Comparison of ENCODE assay signal across 20 cellular contexts in genomic region chr9:127689332-127690000, GRCh38. TPM values are rescaled to one million over a fixed set of nuclear protein-coding genes. Genes with fewer than 3 reads are reported as not detected.
DNase-seq lines count a peak whose midpoint lies in the region; ATAC-seq, FAIRE-seq and TF ChIP-seq lines count a peak whose summit lies in the region.
"Had no signal": no experiment of that assay in that cellular context is flagged by ENCODE, and none has a peak within 500 bp of the region (broad histone marks: within the 10 kb centered on the region; RNA-seq: fewer than 3 reads in every experiment).

No MANE protein-coding gene starts in this region.

- no peak overlapping the region for H2AK5ac ChIP-seq in neuronal stem cell (ENCODE audit: low read depth, low read length)

- no peak for TF ChIP-seq EP300 in K562 (IDR thresholded peaks at IDR 0.05; ENCODE audit: low read length)

- ATAC-seq in K562: no peak

- CTCF ChIA-PET in K562 (lab: Yijun Ruan, JAX; ENCODE audit: low intra/inter-chr PET ratio): no interaction called here

- H3K9ac ChIP-seq in K562 (ENCODE audit: insufficient read depth in 1 of 2, low read depth in 2 of 2, low read length in 2 of 2) (no peak overlapping the region), neuronal stem cell (ENCODE audit: low read depth, low read length, poor library complexity) (no peak overlapping the region)
- H3K9ac ChIP-seq: BLaER1 had no signal

- no peak overlapping the region for H3K4me3 ChIP-seq in K562
- no peak overlapping the region for H3K4me3 ChIP-seq in neuronal stem cell (ENCODE audit: low read length in 2 of 2)
- H3K4me3 ChIP-seq: BLaER1 had no signal

- no peak overlapping the region for H3K23ac ChIP-seq in neuronal stem cell (ENCODE audit: low read depth, low read length, poor library complexity)

- H4K8ac ChIP-seq in neuronal stem cell (ENCODE audit: low read depth, low read length): no peak overlapping the region

- H3K79me2 ChIP-seq in K562 (ENCODE audit: control insufficient read depth, insufficient read depth, low read length): no peaks in the 10 kb centered on the region

- FAIRE-seq in K562 (lab: Jason Lieb, UNC): no peak
- FAIRE-seq: GM12892, GM19239, HTR-8/SVneo had no signal

- no peaks in the 10 kb centered on the region for H3K79me1 ChIP-seq in neuronal stem cell (ENCODE audit: low read depth, low read length)

- TF ChIP-seq CTCF in K562 (IDR thresholded peaks at IDR 0.05 in 2 of 3, conservative IDR thresholded peaks at IDR 0.05 in 1 of 3; ENCODE audit: insufficient read depth in 2 of 3, low read depth in 1 of 3, low read length in 3 of 3): no peak

- no peak for TF ChIP-seq POLR2A in K562 (conservative IDR thresholded peaks at IDR 0.05)

- peak; percentile 71 for DNase-seq in RPMI7951 (ENCODE audit: low read depth)
- no peak for DNase-seq in K562 (ENCODE audit: extremely low read depth in 1 of 4, low spot score in 3 of 4)
- DNase-seq in epidermal melanocyte (ENCODE audit: insufficient read length, low spot score): peak; percentile 52
- no peak for DNase-seq in NCI-H526 treated with DMSO at 0.1 percent for 48 hours (lab: John Stamatoyannopoulos, UW)
- no peak for DNase-seq in stimulated activated CD4-positive, alpha-beta T cell treated with anti-CD3 and anti-CD28 coated beads, Interleukin-2, amount 100 ng/mL, for 24 hours
- no peak for DNase-seq in neuronal stem cell (ENCODE audit: low spot score)
- DNase-seq: AML-193, Caco-2, DND-41, GDM1, HCEC 1CT, HFFc6 had no signal

- BruUV-seq in K562 (replicated peaks; lab: Mats Ljungman, UMichigan): no TSS peak

- H2BK120ac ChIP-seq in neuronal stem cell (ENCODE audit: low read depth, low read length): no peak overlapping the region

- H2AFZ ChIP-seq in K562 (ENCODE audit: low read depth, low read length) (no peak overlapping the region), neuronal stem cell (ENCODE audit: low read length) (no peak overlapping the region)

- H3K9me3 ChIP-seq in K562 (replicated peaks; ENCODE audit: control insufficient read depth, insufficient read depth, low read depth, low read length) (no peaks in the 10 kb centered on the region), neuronal stem cell (replicated peaks in 1 of 2; ENCODE audit: control insufficient read depth in 2 of 2, insufficient read depth in 1 of 2, low read depth in 1 of 2, low read length in 2 of 2) (peaks cover 4 to 6% of the 10 kb centered on the region in 2 donors)
- H3K9me3 ChIP-seq: Caco-2 had no signal

- H4K91ac ChIP-seq in neuronal stem cell (ENCODE audit: low read depth, low read length, poor library complexity): no peak overlapping the region

- intact Hi-C loops in K562 (cut with micrococcal nuclease): no loop called here

- H3K4me2 ChIP-seq in K562 (ENCODE audit: insufficient read depth, low read length): no peak overlapping the region
- H3K4me2 ChIP-seq in neuronal stem cell (ENCODE audit: insufficient read depth, low read length, poor library complexity, severe bottlenecking): no peak overlapping the region
- H3K4me2 ChIP-seq: BLaER1 had no signal

- H3K9me1 ChIP-seq in K562 (ENCODE audit: control insufficient read depth, insufficient read depth, low read length): no peaks in the 10 kb centered on the region

- no peak for TF ChIP-seq RAD21 in K562 (CRISPR knock-in tag; conservative IDR thresholded peaks at IDR 0.05 in 1 of 2, IDR thresholded peaks at IDR 0.05 in 1 of 2)

- no peak overlapping the region for H2BK12ac ChIP-seq in neuronal stem cell (ENCODE audit: low read length)

- 80% methylated on average over 13 of the region's 13 CpGs for WGBS in K562 (ENCODE audit: insufficient coverage, low coverage, missing lambda C conversion rate)
- no CpG with 5 or more reads among the region's 13 CpGs for WGBS in neuronal stem cell (ENCODE audit: extremely low coverage in 2 of 2, insufficient read length in 2 of 2, insufficient replicate concordance in 1 of 2), 2 donors

- no peak overlapping the region for H2BK15ac ChIP-seq in neuronal stem cell (ENCODE audit: low read length)

- no peak overlapping the region for H3K18ac ChIP-seq in neuronal stem cell (ENCODE audit: low read length)

- H3K4me1 ChIP-seq in K562 (replicated peaks in 1 of 2; ENCODE audit: control insufficient read depth in 2 of 2, insufficient read depth in 2 of 2, low read length in 2 of 2) (no peaks in the 10 kb centered on the region), neuronal stem cell (ENCODE audit: control insufficient read depth in 2 of 2, insufficient read depth in 1 of 2, low read depth in 1 of 2, low read length in 2 of 2) (no peaks in the 10 kb centered on the region)
- H3K4me1 ChIP-seq: BLaER1 had no signal

- no peak overlapping the region for H2BK5ac ChIP-seq in neuronal stem cell (ENCODE audit: low read length)

- H3K27ac ChIP-seq in K562 (ENCODE audit: extremely low read depth, low read depth, low read length) (no peak overlapping the region), temporal lobe (ENCODE audit: low read depth, low read length) (peak overlapping the region; percentile 29), neuronal stem cell (replicated peaks; ENCODE audit: low read length) (no peak overlapping the region)
- H3K27ac ChIP-seq: BLaER1 had no signal

- no peak overlapping the region for H3K4ac ChIP-seq in neuronal stem cell (ENCODE audit: low read length)

- H4K20me1 ChIP-seq in K562 (replicated peaks; ENCODE audit: control insufficient read depth, insufficient read depth, low read length): no peaks in the 10 kb centered on the region
- H4K20me1 ChIP-seq: BLaER1 had no signal

- POLR2A ChIA-PET in K562 (lab: Yijun Ruan, JAX): interaction anchor here (0.6 kb wide), 1 partner anchor 291 kb away, joined by 3 read pairs; the partner anchor contains the start of gene EEIG1

- H3K14ac ChIP-seq in neuronal stem cell (ENCODE audit: low read length): no peak overlapping the region

- in situ Hi-C loops in K562 (cut with MboI): no loop called here

- peaks cover 5% of the 10 kb centered on the region; the same call in 1 of the 3 replicates for H3K36me3 ChIP-seq in K562 (ENCODE audit: control insufficient read depth, insufficient read depth, low read length)
- peaks cover 15 to 46% of the 10 kb centered on the region in 2 donors for H3K36me3 ChIP-seq in neuronal stem cell (replicated peaks in 1 of 2; ENCODE audit: control insufficient read depth in 2 of 2, insufficient read depth in 2 of 2, low read length in 2 of 2)

- H3K27me3 ChIP-seq in K562 (ENCODE audit: control insufficient read depth in 2 of 2, insufficient read depth in 2 of 2, low read length in 2 of 2) (no peaks in the 10 kb centered on the region), neuronal stem cell (ENCODE audit: control insufficient read depth in 3 of 3, insufficient read depth in 3 of 3, low read depth in 1 of 3, low read length in 3 of 3) (no peaks in the 10 kb centered on the region)
- H3K27me3 ChIP-seq: BLaER1 had no signal

RNA-seq across cellular contexts. Expression of gene CFAP157, which starts 17.3 kb away (rescaled TPM):
- total RNA-seq in RPMI7951 (2014; rRNA removed; shearing (Covaris generic)): not detected in 2 replicates
- total RNA-seq in K562 (2011; cell fraction: chromatin; rRNA removed; ENCODE audit: low replicate concordance): not detected in 2 replicates
- not detected in 2 replicates for total RNA-seq in K562 (2011; cell fraction: nucleolus; rRNA removed)
- total RNA-seq in K562 (2011; cell fraction: nucleoplasm; rRNA removed): not detected in 2 replicates
- not detected in 2 replicates for total RNA-seq in K562 (2014; rRNA removed)
- not detected in 2 replicates for total RNA-seq in K562 (2014; rRNA removed; fragmentation: Illumina TruSeq; extraction: Trizol)
- not detected in 2 replicates for total RNA-seq in K562 (2015; rRNA removed; fragmentation: Illumina TruSeq; extraction: Trizol)
- not detected in 2 replicates for total RNA-seq in K562 (2021)
- polyA plus RNA-seq in K562 (2011; rRNA removed): not detected in 2 replicates
- not detected in 2 replicates for polyA plus RNA-seq in K562 (2011; cell fraction: cytosol; rRNA removed)
- 0.06 TPM in 1 of 2 replicates, not detected in the other for polyA plus RNA-seq in K562 (2011; cell fraction: nucleus; rRNA removed)
- 0.60 and 0.99 TPM in 2 replicates for polyA plus RNA-seq in K562 (2012)
- not detected in 2 replicates for polyA plus RNA-seq in K562 (2014; fragmentation: Illumina TruSeq; extraction: Trizol)
- under 1 TPM in 1 of 2 experiments, not detected in 1; 0.03 TPM for polyA plus RNA-seq in K562 (2014; fragmentation: Nextera tagmentation; extraction: Ambion mirVana)
- polyA plus RNA-seq in K562 (2014; rRNA removed): not detected in 2 replicates
- not detected in 2 replicates for polyA minus RNA-seq in K562 (2011; rRNA and poly(A)+ RNA removed)
- polyA minus RNA-seq in K562 (2011; cell fraction: cytosol; rRNA and poly(A)+ RNA removed): not detected in 2 replicates
- polyA minus RNA-seq in K562 (2011; cell fraction: nucleus; rRNA and poly(A)+ RNA removed): not detected in 2 replicates
- total RNA-seq in temporal lobe: under 0.01 TPM
- polyA plus RNA-seq in neuronal stem cell (2013, experiment 1 of 2): 0.03 TPM
- polyA plus RNA-seq in neuronal stem cell (2013, experiment 2 of 2): 0.06 TPM
- total RNA-seq: A673; Caco-2; CD8-positive, alpha-beta memory T cell; H4 had no signal

RNA-seq across cellular contexts. Expression of gene PTRH1, which starts 26.0 kb away (rescaled TPM):
- total RNA-seq in RPMI7951 (2014; rRNA removed; shearing (Covaris generic)): 15.6 and 27.0 TPM in 2 replicates
- 4.6 and 11.9 TPM in 2 replicates for total RNA-seq in K562 (2011; cell fraction: chromatin; rRNA removed; ENCODE audit: low replicate concordance)
- 19.0 and 19.2 TPM in 2 replicates for total RNA-seq in K562 (2011; cell fraction: nucleolus; rRNA removed)
- 7.1 and 7.3 TPM in 2 replicates for total RNA-seq in K562 (2011; cell fraction: nucleoplasm; rRNA removed)
- total RNA-seq in K562 (2014; rRNA removed) (43.1 and 54.3 TPM in 2 replicates), K562 (2014; rRNA removed; fragmentation: Illumina TruSeq; extraction: Trizol) (1.1 and 1.8 TPM in 2 replicates), K562 (2015; rRNA removed; fragmentation: Illumina TruSeq; extraction: Trizol) (7.4 and 8.0 TPM in 2 replicates), K562 (2021) (21.1 and 21.6 TPM in 2 replicates), temporal lobe (5.2 TPM)
- polyA plus RNA-seq in K562 (2011; rRNA removed) (5.7 and 8.1 TPM in 2 replicates), K562 (2014; fragmentation: Illumina TruSeq; extraction: Trizol) (3.1 and 6.7 TPM in 2 replicates), K562 (2014; fragmentation: Nextera tagmentation; extraction: Ambion mirVana) (1 to 10 TPM in 1 of 2 experiments, under 1 TPM in 1; 0.63 to 1.0 TPM), K562 (2014; rRNA removed) (28.2 and 44.3 TPM in 2 replicates)
- polyA plus RNA-seq in K562 (2011; cell fraction: cytosol; rRNA removed): 12.2 and 34.1 TPM in 2 replicates
- 7.6 and 15.8 TPM in 2 replicates for polyA plus RNA-seq in K562 (2011; cell fraction: nucleus; rRNA removed)
- 12.2 and 19.2 TPM in 2 replicates for polyA plus RNA-seq in K562 (2012)
- 1.0 and 1.1 TPM in 2 replicates for polyA minus RNA-seq in K562 (2011; rRNA and poly(A)+ RNA removed)
- 3.9 and 5.4 TPM in 2 replicates for polyA minus RNA-seq in K562 (2011; cell fraction: cytosol; rRNA and poly(A)+ RNA removed)
- polyA minus RNA-seq in K562 (2011; cell fraction: nucleus; rRNA and poly(A)+ RNA removed): 4.1 and 6.2 TPM in 2 replicates
- polyA plus RNA-seq in neuronal stem cell (2013, experiment 1 of 2): 4.0 TPM
- polyA plus RNA-seq in neuronal stem cell (2013, experiment 2 of 2): 3.8 TPM

RNA-seq across cellular contexts. Expression of gene TTC16, which starts 26.4 kb away (rescaled TPM):
- not detected in 2 replicates for total RNA-seq in RPMI7951 (2014; rRNA removed; shearing (Covaris generic))
- total RNA-seq in K562 (2011; cell fraction: chromatin; rRNA removed; ENCODE audit: low replicate concordance): not detected in 2 replicates
- total RNA-seq in K562 (2011; cell fraction: nucleolus; rRNA removed): not detected in 2 replicates
- not detected in 2 replicates for total RNA-seq in K562 (2011; cell fraction: nucleoplasm; rRNA removed)
- total RNA-seq in K562 (2014; rRNA removed): not detected in 2 replicates
- total RNA-seq in K562 (2014; rRNA removed; fragmentation: Illumina TruSeq; extraction: Trizol): not detected in 2 replicates
- total RNA-seq in K562 (2015; rRNA removed; fragmentation: Illumina TruSeq; extraction: Trizol): not detected in 2 replicates
- total RNA-seq in K562 (2021): not detected in 2 replicates
- polyA plus RNA-seq in K562 (2011; rRNA removed): not detected in 2 replicates
- not detected in 2 replicates for polyA plus RNA-seq in K562 (2011; cell fraction: cytosol; rRNA removed)
- 0.03 and 0.04 TPM in 2 replicates for polyA plus RNA-seq in K562 (2011; cell fraction: nucleus; rRNA removed)
- polyA plus RNA-seq in K562 (2012): not detected in 2 replicates
- polyA plus RNA-seq in K562 (2014; fragmentation: Illumina TruSeq; extraction: Trizol): not detected in 2 replicates
- not detected for polyA plus RNA-seq in K562 (2014; fragmentation: Nextera tagmentation; extraction: Ambion mirVana)
- 0.11 TPM in 1 of 2 replicates, not detected in the other for polyA plus RNA-seq in K562 (2014; rRNA removed)
- polyA minus RNA-seq in K562 (2011; rRNA and poly(A)+ RNA removed): not detected in 2 replicates
- polyA minus RNA-seq in K562 (2011; cell fraction: cytosol; rRNA and poly(A)+ RNA removed): not detected in 2 replicates
- not detected in 2 replicates for polyA minus RNA-seq in K562 (2011; cell fraction: nucleus; rRNA and poly(A)+ RNA removed)
- not detected for total RNA-seq in temporal lobe
- polyA plus RNA-seq in neuronal stem cell (2013, experiment 1 of 2): not detected
- not detected for polyA plus RNA-seq in neuronal stem cell (2013, experiment 2 of 2)
- total RNA-seq: A673, Caco-2, H4, HFFc6 had no signal

RNA-seq across cellular contexts. Expression of gene TOR2A, which starts 45.6 kb away (rescaled TPM):
- total RNA-seq in RPMI7951 (2014; rRNA removed; shearing (Covaris generic)): 4.8 and 6.6 TPM in 2 replicates
- total RNA-seq in K562 (2011; cell fraction: chromatin; rRNA removed; ENCODE audit: low replicate concordance): 7.9 and 25.4 TPM in 2 replicates
- total RNA-seq in K562 (2011; cell fraction: nucleolus; rRNA removed): 33.0 and 44.0 TPM in 2 replicates
- 22.6 and 27.5 TPM in 2 replicates for total RNA-seq in K562 (2011; cell fraction: nucleoplasm; rRNA removed)
- 21.3 and 23.5 TPM in 2 replicates for total RNA-seq in K562 (2014; rRNA removed)
- total RNA-seq in K562 (2014; rRNA removed; fragmentation: Illumina TruSeq; extraction: Trizol): 3.0 and 3.7 TPM in 2 replicates
- 11.1 and 12.0 TPM in 2 replicates for total RNA-seq in K562 (2015; rRNA removed; fragmentation: Illumina TruSeq; extraction: Trizol)
- total RNA-seq in K562 (2021): 25.9 and 28.3 TPM in 2 replicates
- 8.4 and 15.0 TPM in 2 replicates for polyA plus RNA-seq in K562 (2011; rRNA removed)
- polyA plus RNA-seq in K562 (2011; cell fraction: cytosol; rRNA removed): 20.5 and 35.0 TPM in 2 replicates
- polyA plus RNA-seq in K562 (2011; cell fraction: nucleus; rRNA removed): 34.3 and 45.7 TPM in 2 replicates
- polyA plus RNA-seq in K562 (2012): 20.6 and 50.6 TPM in 2 replicates
- 15.7 and 22.6 TPM in 2 replicates for polyA plus RNA-seq in K562 (2014; fragmentation: Illumina TruSeq; extraction: Trizol)
- polyA plus RNA-seq in K562 (2014; fragmentation: Nextera tagmentation; extraction: Ambion mirVana): 1 to 10 TPM in 1 of 2 experiments, under 1 TPM in 1; 0.80 to 1.1 TPM
- polyA plus RNA-seq in K562 (2014; rRNA removed): 22.5 and 27.2 TPM in 2 replicates
- polyA minus RNA-seq in K562 (2011; rRNA and poly(A)+ RNA removed): 2.8 and 3.6 TPM in 2 replicates
- polyA minus RNA-seq in K562 (2011; cell fraction: cytosol; rRNA and poly(A)+ RNA removed): 11.3 and 18.2 TPM in 2 replicates
- 12.5 and 19.1 TPM in 2 replicates for polyA minus RNA-seq in K562 (2011; cell fraction: nucleus; rRNA and poly(A)+ RNA removed)
- total RNA-seq in temporal lobe: 6.4 TPM
- 16.4 TPM for polyA plus RNA-seq in neuronal stem cell (2013, experiment 1 of 2)
- 16.7 TPM for polyA plus RNA-seq in neuronal stem cell (2013, experiment 2 of 2)

Comparison
In these comparisons a context has a peak if more than half of its experiments do, and no peak if none do; other contexts are left out.
1. DNase-seq: peak in RPMI7951 (single experiment) and epidermal melanocyte (single experiment); none in K562 (0 of 4), NCI-H526 treated with DMSO at 0.1 percent for 48 hours (single experiment), stimulated activated CD4-positive, alpha-beta T cell treated with anti-CD3 and anti-CD28 coated beads, Interleukin-2, amount 100 ng/mL, for 24 hours (0 of 2) and neuronal stem cell (single experiment).